7 cellular contexts compared by ENCODE assay signal in the genomic region with DNA sequence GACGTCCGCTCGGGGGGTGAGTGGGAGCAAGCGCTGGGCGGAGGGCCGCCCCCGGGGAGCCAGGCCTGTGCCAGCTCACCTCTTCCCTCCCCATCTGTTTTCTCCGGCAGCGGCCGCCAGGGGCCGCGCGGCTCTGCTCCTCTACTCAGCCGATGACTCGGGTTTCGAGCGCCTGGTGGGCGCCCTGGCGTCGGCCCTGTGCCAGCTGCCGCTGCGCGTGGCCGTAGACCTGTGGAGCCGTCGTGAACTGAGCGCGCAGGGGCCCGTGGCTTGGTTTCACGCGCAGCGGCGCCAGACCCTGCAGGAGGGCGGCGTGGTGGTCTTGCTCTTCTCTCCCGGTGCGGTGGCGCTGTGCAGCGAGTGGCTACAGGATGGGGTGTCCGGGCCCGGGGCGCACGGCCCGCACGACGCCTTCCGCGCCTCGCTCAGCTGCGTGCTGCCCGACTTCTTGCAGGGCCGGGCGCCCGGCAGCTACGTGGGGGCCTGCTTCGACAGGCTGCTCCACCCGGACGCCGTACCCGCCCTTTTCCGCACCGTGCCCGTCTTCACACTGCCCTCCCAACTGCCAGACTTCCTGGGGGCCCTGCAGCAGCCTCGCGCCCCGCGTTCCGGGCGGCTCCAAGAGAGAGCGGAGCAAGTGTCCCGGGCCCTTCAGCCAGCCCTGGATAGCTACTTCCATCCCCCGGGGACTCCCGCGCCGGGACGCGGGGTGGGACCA. TPM values are rescaled to one million over a fixed set of nuclear protein-coding genes. Genes with fewer than 3 reads are reported as not detected.
DNase-seq lines count a peak whose midpoint lies in the region; ATAC-seq and TF ChIP-seq lines count a peak whose summit lies in the region.

No MANE protein-coding gene starts in this region.

- peak; percentile 49 for TF ChIP-seq POLR2A in GM15510 (IDR thresholded peaks at IDR 0.05; ENCODE audit: borderline replicate concordance, extremely low read depth, insufficient read length)

- peak; percentile 26 for DNase-seq in NCI-H1105 (lab: John Stamatoyannopoulos, UW)
- peak; percentile 82 for DNase-seq in T-helper 9 cell
- DNase-seq in astrocyte of the hippocampus (ENCODE audit: low read depth, low spot score): peak; percentile 94

- H3K27ac ChIP-seq in iPS-18a (ENCODE audit: low read length): no peak overlapping the region

- H3K4me3 ChIP-seq in iPS-18a (ENCODE audit: low read length) (peak overlapping the region; percentile 78), skeletal muscle satellite cell (ENCODE audit: low read length) (peak overlapping the region; percentile 90)

- H3K9ac ChIP-seq in iPS-18a (ENCODE audit: low read length): peak overlapping the region; percentile 22
- peak overlapping the region; percentile 78 for H3K9ac ChIP-seq in skeletal muscle satellite cell (ENCODE audit: low read depth, low read length)

- peak; percentile 54 for ATAC-seq in HG02623 (IDR thresholded peaks at IDR 0.05; ENCODE audit: unreplicated experiment)

- peak overlapping the region; percentile 92 for H3K4me2 ChIP-seq in skeletal muscle satellite cell (ENCODE audit: low read length)

- peaks cover 7% of the 10 kb centered on the region for H3K4me1 ChIP-seq in iPS-18a (ENCODE audit: control insufficient read depth, low read depth, low read length)
- H3K4me1 ChIP-seq in skeletal muscle satellite cell (ENCODE audit: control insufficient read depth, insufficient read depth, low read length): peaks cover 24% of the 10 kb centered on the region

- peaks cover 6% of the 10 kb centered on the region for H3K27me3 ChIP-seq in iPS-18a (ENCODE audit: control insufficient read depth, insufficient read depth, low read length)
- no peaks in the 10 kb centered on the region for H3K27me3 ChIP-seq in skeletal muscle satellite cell (ENCODE audit: control insufficient read depth, insufficient read depth, low read length)

- H3K9me3 ChIP-seq in iPS-18a (ENCODE audit: control insufficient read depth, low read depth, low read length) (no peaks in the 10 kb centered on the region), skeletal muscle satellite cell (replicated peaks; ENCODE audit: low read length) (no peaks in the 10 kb centered on the region)

- H3K36me3 ChIP-seq in iPS-18a (ENCODE audit: control insufficient read depth, low read depth, low read length) (no peaks in the 10 kb centered on the region), skeletal muscle satellite cell (ENCODE audit: insufficient read depth, low read length) (peaks cover 12% of the 10 kb centered on the region)

RNA-seq across cellular contexts. Expression of gene CRELD1, which starts 0.6 kb away (rescaled TPM):
- total RNA-seq in skeletal muscle satellite cell (2012; rRNA removed): 6.8 and 13.7 TPM in 2 replicates

RNA-seq across cellular contexts. Expression of gene IL17RC, which starts 16.1 kb away (rescaled TPM):
- total RNA-seq in skeletal muscle satellite cell (2012; rRNA removed): 121 and 264 TPM in 2 replicates

RNA-seq across cellular contexts. Expression of gene PRRT3, which starts 19.2 kb away (rescaled TPM):
- 1.7 and 3.8 TPM in 2 replicates for total RNA-seq in skeletal muscle satellite cell (2012; rRNA removed)

RNA-seq across cellular contexts. Expression of gene IL17RE, which starts 30.4 kb away (rescaled TPM):
- total RNA-seq in skeletal muscle satellite cell (2012; rRNA removed): 2.8 and 4.4 TPM in 2 replicates

RNA-seq across cellular contexts. Expression of gene JAGN1, which starts 42.6 kb away (rescaled TPM):
- total RNA-seq in skeletal muscle satellite cell (2012; rRNA removed): 44.4 and 46.1 TPM in 2 replicates

Comparison
In these comparisons a context has a peak if more than half of its experiments do, and no peak if none do; other contexts are left out.
1. DNase-seq: peak in every context shown above with its lines; median percentile 94 in astrocyte of the hippocampus; 82 in T-helper 9 cell; 26 in NCI-H1105.